In the genomic region with DNA sequence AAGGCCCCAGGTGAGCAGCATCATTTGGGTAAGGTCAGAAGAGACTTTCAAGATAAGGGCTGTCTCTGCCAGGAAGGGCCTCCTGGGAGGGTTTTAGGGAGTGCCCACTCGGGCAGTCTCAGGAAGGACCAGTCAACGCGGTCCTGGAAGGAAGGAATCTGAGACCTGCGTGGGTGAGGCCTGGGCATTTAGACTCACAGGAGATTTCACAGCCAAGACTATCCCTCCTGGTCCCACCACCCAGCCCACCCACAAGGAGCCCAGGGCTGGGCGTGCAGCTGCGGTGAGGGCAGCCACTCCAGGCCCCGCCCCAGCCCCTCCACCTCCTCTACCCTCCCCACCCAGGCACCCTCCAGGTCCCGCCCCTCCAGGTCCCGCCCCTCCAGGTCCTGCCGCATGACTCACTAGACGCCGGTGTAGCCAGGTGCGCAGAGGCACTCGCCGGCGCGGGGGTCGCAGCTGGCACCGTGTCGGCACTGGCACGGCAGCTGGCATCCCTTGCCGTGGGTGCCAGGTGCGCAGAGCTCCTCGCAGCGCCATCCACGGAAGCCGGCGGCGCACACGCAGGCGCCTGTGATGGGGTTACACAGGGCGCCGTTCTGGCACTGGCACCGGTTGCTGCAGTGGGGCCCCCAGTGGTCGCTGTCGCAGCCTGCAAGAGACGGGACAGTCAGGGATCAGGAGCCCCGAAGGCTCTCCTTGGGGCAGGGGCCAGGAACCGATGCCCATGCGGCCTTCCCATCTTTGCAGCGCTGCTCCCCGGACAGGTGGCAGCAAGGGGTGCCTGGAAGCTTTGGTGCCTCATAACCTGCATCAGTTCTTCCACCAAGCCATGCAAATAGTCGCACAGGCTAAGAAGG, we compare ENCODE assay signal across 8 cellular contexts.
DNase-seq lines count a peak whose midpoint lies in the region; TF ChIP-seq lines count a peak whose summit lies in the region.

No MANE protein-coding gene starts in this region.

- H3K36me3 Mint-ChIP-seq in endodermal cell (ENCODE audit: low read depth), result no peaks in the 10 kb centered on the region

- H3K27ac ChIP-seq in endodermal cell (ENCODE audit: low read depth, low read length) (no peak overlapping the region), ascending aorta (no peak overlapping the region)

- peak overlapping the region; percentile 43 for H3K4me3 Mint-ChIP-seq in endodermal cell

- no peaks in the 10 kb centered on the region for H3F3A ChIP-seq in Loucy (ENCODE audit: low read depth)

- H4K20me1 ChIP-seq in Loucy (ENCODE audit: insufficient read depth, low read length, poor library complexity, severe bottlenecking), result no peaks in the 10 kb centered on the region

- H3K9ac ChIP-seq in Loucy (ENCODE audit: low read depth, low read length, poor library complexity, severe bottlenecking), result no peak overlapping the region
- H3K9ac ChIP-seq in endodermal cell (ENCODE audit: extremely low read depth, low read length, poor library complexity, severe bottlenecking), result no peak overlapping the region

- no peaks in the 10 kb centered on the region for H3K9me3 Mint-ChIP-seq in endodermal cell

- H3K9me2 ChIP-seq in Loucy (replicated peaks; ENCODE audit: low read depth, low read length), result no peaks in the 10 kb centered on the region

- peaks cover 15% of the 10 kb centered on the region for H3K27me3 Mint-ChIP-seq in endodermal cell (ENCODE audit: insufficient read depth)

- no peaks in the 10 kb centered on the region for H3K4me1 ChIP-seq in Loucy (ENCODE audit: insufficient read depth, low read length, poor library complexity, severe bottlenecking)
- no peaks in the 10 kb centered on the region for H3K4me1 ChIP-seq in endodermal cell (ENCODE audit: control insufficient read depth, insufficient read depth, low read length)
- H3K4me1 ChIP-seq in ascending aorta, result no peaks in the 10 kb centered on the region

- H3K27me3 ChIP-seq in Loucy (ENCODE audit: insufficient read depth, low read length, poor library complexity, severe bottlenecking), result no peaks in the 10 kb centered on the region
- H3K27me3 ChIP-seq in endodermal cell (ENCODE audit: control insufficient read depth, insufficient read depth, low read length, poor library complexity, severe bottlenecking), result peaks cover 15% of the 10 kb centered on the region
- peaks cover 8% of the 10 kb centered on the region for H3K27me3 ChIP-seq in ascending aorta

- TF ChIP-seq CTCF in Loucy (conservative IDR thresholded peaks at IDR 0.05; ENCODE audit: low read length), result peak; percentile 68
- TF ChIP-seq CTCF in endodermal cell (conservative IDR thresholded peaks at IDR 0.05), result peak; percentile 77
- TF ChIP-seq CTCF in ascending aorta (IDR thresholded peaks at IDR 0.05), result no peak

- H3K4me1 Mint-ChIP-seq in endodermal cell, result peaks cover 8% of the 10 kb centered on the region

- H3K27ac Mint-ChIP-seq in endodermal cell, result no peak overlapping the region

- intact Hi-C loops in posterior cingulate gyrus (cut with DNase I) (loop anchor here (5.0 kb wide), 1 partner anchor 310 kb away; the partner anchor contains the start of gene DIS3L), ascending aorta (cut with DNase I) (no loop called here)

- peak in 2 of 3 experiments; percentile 84 to 86 for DNase-seq in NCI-H1417 (lab: John Stamatoyannopoulos, UW)
- no peak for DNase-seq in NCI-H1417 treated with DMSO at 0.1 percent for 48 hours (lab: John Stamatoyannopoulos, UW)
- DNase-seq in activated CD4-positive, alpha-beta T cell treated with anti-CD3 and anti-CD28 coated beads, Interleukin-2, amount 50 U/mL, for 48 hours, result peak; percentile 41 to 50
- DNase-seq in endodermal cell, result peak; percentile 96
- DNase-seq in posterior cingulate gyrus, result peak in 8 of 10 donors; percentile 39 to 92 (median 50)
- no peak for DNase-seq in NCI-H2081 treated with DMSO at 0.1 percent for 48 hours (lab: John Stamatoyannopoulos, UW)
- no peak for DNase-seq in ascending aorta (ENCODE audit: low spot score in 2 of 2)

- H3K4me3 ChIP-seq in Loucy (ENCODE audit: low read length, poor library complexity, severe bottlenecking) (peak overlapping the region; percentile 76), endodermal cell (ENCODE audit: low read length) (peak overlapping the region; percentile 71), ascending aorta (peak overlapping the region in 1 of 2 donors; percentile 38)

- 8 to 12% methylated on average over 13 to 43 of the region's 43 CpGs for WGBS in endodermal cell (ENCODE audit: insufficient coverage in 1 of 2, insufficient read length in 1 of 2), 2 experiments

- H3K79me2 ChIP-seq in Loucy (ENCODE audit: insufficient read depth, low read length), result no peaks in the 10 kb centered on the region

- H3K9me3 ChIP-seq in Loucy (ENCODE audit: insufficient read depth, low read depth, low read length) (no peaks in the 10 kb centered on the region), endodermal cell (ENCODE audit: control insufficient read depth, low read length) (no peaks in the 10 kb centered on the region), ascending aorta (no peaks in the 10 kb centered on the region)

- H2AFZ ChIP-seq in Loucy (ENCODE audit: low read length), result peak overlapping the region; percentile 86

- no peaks in the 10 kb centered on the region for H3K36me3 ChIP-seq in Loucy (ENCODE audit: insufficient read depth, low read length)
- H3K36me3 ChIP-seq in endodermal cell (ENCODE audit: control insufficient read depth, insufficient read depth, low read length), result no peaks in the 10 kb centered on the region
- H3K36me3 ChIP-seq in ascending aorta, result no peaks in the 10 kb centered on the region

- H3K4me2 ChIP-seq in Loucy (ENCODE audit: low read depth, low read length, poor library complexity, severe bottlenecking), result peak overlapping the region; percentile 64

Comparison
In these comparisons a context has a peak if more than half of its experiments do, and no peak if none do; other contexts are left out.
1. DNase-seq: peak in NCI-H1417 (2 of 3), activated CD4-positive, alpha-beta T cell treated with anti-CD3 and anti-CD28 coated beads, Interleukin-2, amount 50 U/mL, for 48 hours (2 of 2), endodermal cell (single experiment) and posterior cingulate gyrus (8 of 10); none in NCI-H1417 treated with DMSO at 0.1 percent for 48 hours (single experiment), NCI-H2081 treated with DMSO at 0.1 percent for 48 hours (single experiment) and ascending aorta (0 of 2).
2. CTCF ChIP-seq: peak in Loucy (single experiment) and endodermal cell (single experiment); none in ascending aorta (0 of 3).